Comparison of ENCODE assay signal across 8 cellular contexts in genomic region chr11:73334244-73335203, GRCh38. TPM values are rescaled to one million over a fixed set of nuclear protein-coding genes. Genes with fewer than 3 reads are reported as not detected.
A peak's percentile ranks its signal among the peaks of the same experiment; 100 is the strongest.
DNase-seq lines count a peak whose midpoint lies in the region; ATAC-seq and TF ChIP-seq lines count a peak whose summit lies in the region.

No MANE protein-coding gene starts in this region.

- ATAC-seq in GM21529 (IDR thresholded peaks at IDR 0.05; ENCODE audit: unreplicated experiment) (no peak), HG03432 (IDR thresholded peaks at IDR 0.05; ENCODE audit: unreplicated experiment) (no peak)

- H3K36me3 ChIP-seq in HEK293 (ENCODE audit: control insufficient read depth in 2 of 2, insufficient read depth in 1 of 2, low read length in 2 of 2), result no peaks in the 10 kb centered on the region
- H3K36me3 ChIP-seq in kidney epithelial cell (ENCODE audit: control insufficient read depth, insufficient read depth, low read length), result no peaks in the 10 kb centered on the region

- H3K27ac ChIP-seq in HEK293 (ENCODE audit: extremely low read depth, low read depth, low read length) (no peak overlapping the region; the same call in 1 of the 2 replicates), temporal lobe (ENCODE audit: low read depth, low read length) (peak overlapping the region; percentile 52)

- CTCF ChIA-PET in HEK293 (lab: Yijun Ruan, JAX), result interaction anchor here (0.5 to 7.5 kb wide), 23 partner anchors 8 to 325 kb away, joined by 3 to 185 read pairs (median 6); partner anchors contain the start of gene ARHGEF17

- no peak for TF ChIP-seq CTCF in HEK293 (tag by site-specific recombination; IDR thresholded peaks at IDR 0.05)
- TF ChIP-seq CTCF in kidney epithelial cell (IDR thresholded peaks at IDR 0.05; ENCODE audit: insufficient read depth, low read length, poor library complexity, severe bottlenecking), result no peak

- H3K9me3 ChIP-seq in HEK293 (ENCODE audit: control insufficient read depth, insufficient read depth, low read depth, low read length), result no peaks in the 10 kb centered on the region

- H3K4me3 ChIP-seq in HEK293 (ENCODE audit: low read depth, low read length) (no peak overlapping the region), kidney epithelial cell (ENCODE audit: low read depth, low read length) (no peak overlapping the region)

- DNase-seq in astrocyte of the hippocampus (ENCODE audit: low read depth, low spot score) (peak; percentile 87), kidney epithelial cell (ENCODE audit: low read depth) (peak; percentile 63), dedifferentiated amniotic fluid mesenchymal stem cell (ENCODE audit: extremely low spot score) (no peak)
- DNase-seq in activated naive CD4-positive, alpha-beta T cell (lab: John Stamatoyannopoulos, UW), result no peak

- peaks cover 4% of the 10 kb centered on the region; the same call in 1 of the 2 replicates for H3K4me1 ChIP-seq in HEK293 (ENCODE audit: control insufficient read depth, insufficient read depth, low read length)

- POLR2A ChIA-PET in HEK293 (lab: Yijun Ruan, JAX), result interaction anchor here (1.0 to 2.8 kb wide), 3 partner anchors 21 to 32 kb away, joined by 4 to 30 read pairs (median 6); partner anchors contain the start of gene ARHGEF17

- H3K27me3 ChIP-seq in kidney epithelial cell (ENCODE audit: control insufficient read depth, insufficient read depth, low read length), result no peaks in the 10 kb centered on the region

TF ChIP-seq in HEK293, 187 proteins besides CTCF, POLR2A, EP300 and RAD21:
- TF ChIP-seq GLI4 (tag by site-specific recombination; IDR thresholded peaks at IDR 0.05) (no peak), ZBTB48 (tag by site-specific recombination; IDR thresholded peaks at IDR 0.05) (peak; percentile 41; the same call in 1 of the 2 replicates), GLIS2 (tag by site-specific recombination; IDR thresholded peaks at IDR 0.05) (peak; percentile 58), SCRT2 (tag by site-specific recombination; IDR thresholded peaks at IDR 0.05) (no peak), ZXDB (tag by site-specific recombination; IDR thresholded peaks at IDR 0.05) (no peak), ZFP3 (tag by site-specific recombination; IDR thresholded peaks at IDR 0.05; ENCODE audit: low read depth) (no peak), ZNF335 (tag by site-specific recombination; conservative IDR thresholded peaks at IDR 0.05) (peak; percentile 69), ZNF114 (tag by site-specific recombination; IDR thresholded peaks at IDR 0.05) (no peak), ZIC2 (tag by site-specific recombination; IDR thresholded peaks at IDR 0.05) (peak; percentile 59), ZNF664 (tag by site-specific recombination; IDR thresholded peaks at IDR 0.05) (no peak), KLF9 (tag by site-specific recombination; IDR thresholded peaks at IDR 0.05; ENCODE audit: low read depth) (no peak), GLIS1 (tag by site-specific recombination; IDR thresholded peaks at IDR 0.05) (peak; percentile 26; the same call in 1 of the 2 replicates), ZNF433 (tag by site-specific recombination; IDR thresholded peaks at IDR 0.05; ENCODE audit: low read depth) (no peak), ZNF146 (tag by site-specific recombination; IDR thresholded peaks at IDR 0.05) (no peak), ZNF76 (tag by site-specific recombination; IDR thresholded peaks at IDR 0.05; ENCODE audit: borderline replicate concordance, low read depth) (0 out of 2 replicates have a peak, but pooled peaks have one; percentile 23), ZNF596 (tag by site-specific recombination; IDR thresholded peaks at IDR 0.05) (no peak), ZNF600 (tag by site-specific recombination; IDR thresholded peaks at IDR 0.05) (peak; percentile 13; the same call in 1 of the 2 replicates)
- TF ChIP-seq, protein P1, sequence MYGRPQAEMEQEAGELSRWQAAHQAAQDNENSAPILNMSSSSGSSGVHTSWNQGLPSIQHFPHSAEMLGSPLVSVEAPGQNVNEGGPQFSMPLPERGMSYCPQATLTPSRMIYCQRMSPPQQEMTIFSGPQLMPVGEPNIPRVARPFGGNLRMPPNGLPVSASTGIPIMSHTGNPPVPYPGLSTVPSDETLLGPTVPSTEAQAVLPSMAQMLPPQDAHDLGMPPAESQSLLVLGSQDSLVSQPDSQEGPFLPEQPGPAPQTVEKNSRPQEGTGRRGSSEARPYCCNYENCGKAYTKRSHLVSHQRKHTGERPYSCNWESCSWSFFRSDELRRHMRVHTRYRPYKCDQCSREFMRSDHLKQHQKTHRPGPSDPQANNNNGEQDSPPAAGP (tag by site-specific recombination; IDR thresholded peaks at IDR 0.05), result peak; percentile 39; the same call in 1 of the 2 replicates
- TF ChIP-seq, protein P2, sequence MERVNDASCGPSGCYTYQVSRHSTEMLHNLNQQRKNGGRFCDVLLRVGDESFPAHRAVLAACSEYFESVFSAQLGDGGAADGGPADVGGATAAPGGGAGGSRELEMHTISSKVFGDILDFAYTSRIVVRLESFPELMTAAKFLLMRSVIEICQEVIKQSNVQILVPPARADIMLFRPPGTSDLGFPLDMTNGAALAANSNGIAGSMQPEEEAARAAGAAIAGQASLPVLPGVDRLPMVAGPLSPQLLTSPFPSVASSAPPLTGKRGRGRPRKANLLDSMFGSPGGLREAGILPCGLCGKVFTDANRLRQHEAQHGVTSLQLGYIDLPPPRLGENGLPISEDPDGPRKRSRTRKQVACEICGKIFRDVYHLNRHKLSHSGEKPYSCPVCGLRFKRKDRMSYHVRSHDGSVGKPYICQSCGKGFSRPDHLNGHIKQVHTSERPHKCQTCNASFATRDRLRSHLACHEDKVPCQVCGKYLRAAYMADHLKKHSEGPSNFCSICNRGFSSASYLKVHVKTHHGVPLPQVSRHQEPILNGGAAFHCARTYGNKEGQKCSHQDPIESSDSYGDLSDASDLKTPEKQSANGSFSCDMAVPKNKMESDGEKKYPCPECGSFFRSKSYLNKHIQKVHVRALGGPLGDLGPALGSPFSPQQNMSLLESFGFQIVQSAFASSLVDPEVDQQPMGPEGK (tag by site-specific recombination; IDR thresholded peaks at IDR 0.05), result peak; percentile 64

RNA-seq across cellular contexts. Expression of gene ARHGEF17, which starts 26.4 kb away (rescaled TPM):
- 25.5 and 31.1 TPM in 2 replicates for total RNA-seq in kidney epithelial cell
- 17.9 TPM for total RNA-seq in temporal lobe

RNA-seq across cellular contexts. Expression of gene RELT, which starts 41.7 kb away (rescaled TPM):
- total RNA-seq in kidney epithelial cell (7.5 and 8.0 TPM in 2 replicates), temporal lobe (1.5 TPM)

Comparison
In these comparisons a context has a peak if more than half of its experiments do, and no peak if none do; other contexts are left out.
1. DNase-seq: peak in astrocyte of the hippocampus (single experiment) and kidney epithelial cell (single experiment); none in dedifferentiated amniotic fluid mesenchymal stem cell (single experiment) and activated naive CD4-positive, alpha-beta T cell (0 of 4).